In genomic region chr14:84826349-84826748, GRCh38 we compare ENCODE assay signal across 32 cellular contexts.
A peak's percentile ranks its signal among the peaks of the same experiment; 100 is the strongest.
DNase-seq lines count a peak whose midpoint lies in the region; ATAC-seq, FAIRE-seq and TF ChIP-seq lines count a peak whose summit lies in the region.
"Had no signal": no experiment of that assay in that cellular context is flagged by ENCODE, and none has a peak within 500 bp of the region (broad histone marks: within the 10 kb centered on the region; RNA-seq: fewer than 3 reads in every experiment).

No MANE protein-coding gene starts in this region.

- H3K36me3 ChIP-seq in astrocyte (ENCODE audit: insufficient read depth, low read length), result no peaks in the 10 kb centered on the region
- H3K36me3 ChIP-seq: brain microvascular endothelial cell, heart left ventricle, upper lobe of right lung had no signal

- H3K4me2 ChIP-seq in astrocyte (ENCODE audit: low read length), result no peak overlapping the region
- H3K4me2 ChIP-seq: SK-N-SH had no signal

- no peak overlapping the region for H3K4me3 ChIP-seq in astrocyte (ENCODE audit: insufficient read depth, low read depth, low read length)
- H3K4me3 ChIP-seq: heart left ventricle, upper lobe of right lung had no signal

- no peaks in the 10 kb centered on the region for H3K27me3 ChIP-seq in astrocyte (ENCODE audit: insufficient read depth, low read length)
- H3K27me3 ChIP-seq: brain microvascular endothelial cell, heart left ventricle, upper lobe of right lung had no signal

- H3K4me1 Mint-ChIP-seq in astrocyte (ENCODE audit: low read depth, unreplicated experiment), result peaks cover 14% of the 10 kb centered on the region
- H3K4me1 Mint-ChIP-seq: CD4-positive, CD25-positive, alpha-beta regulatory T cell; stimulated activated effector memory CD8-positive, alpha-beta T cell treated with anti-CD3 and anti-CD28 coated beads, Interleukin-12 subunit alpha, Interleukin-12 subunit beta, amount 100 ng/mL, for 72 hours had no signal

- H3K79me2 ChIP-seq in astrocyte (ENCODE audit: insufficient read depth, low read length), result no peaks in the 10 kb centered on the region

- H3K9ac ChIP-seq in astrocyte (ENCODE audit: low read length), result no peak overlapping the region
- H3K9ac ChIP-seq: SK-N-SH had no signal

- H3K27me3 Mint-ChIP-seq in astrocyte (ENCODE audit: low read depth, unreplicated experiment), result peaks cover 3% of the 10 kb centered on the region
- H3K27me3 Mint-ChIP-seq: CD4-positive, CD25-positive, alpha-beta regulatory T cell; natural killer cell treated with Interleukin-12 subunit alpha and Interleukin-12 subunit beta and Interleukin-15 and Interleukin-18, amount 100 ng/mL, for 72 hours had no signal

- H4K20me1 ChIP-seq in astrocyte (ENCODE audit: insufficient read depth, low read length), result no peaks in the 10 kb centered on the region

- peak; percentile 68 for ATAC-seq in esophagus mucosa
- peak; percentile 44 for ATAC-seq in omental fat pad (ENCODE audit: low FRiP score)
- no peak for ATAC-seq in GM18868 (IDR thresholded peaks at IDR 0.05; ENCODE audit: unreplicated experiment)
- ATAC-seq: activated T-cell treated with anti-CD3 and anti-CD28 coated beads, Interleukin-2, amount 50 U/mL, for 72 hours; heart left ventricle; natural killer cell treated with Interleukin-12 subunit alpha and Interleukin-12 subunit beta and Interleukin-15 and Interleukin-18, amount 100 ng/mL, for 72 hours; stimulated activated effector memory CD8-positive, alpha-beta T cell treated with anti-CD3 and anti-CD28 coated beads, Interleukin-12 subunit alpha, Interleukin-12 subunit beta, amount 100 ng/mL, for 72 hours; upper lobe of right lung had no signal

- no peak overlapping the region for H3K27ac ChIP-seq in astrocyte (ENCODE audit: low read depth, low read length)
- H3K27ac ChIP-seq: brain microvascular endothelial cell, heart left ventricle, upper lobe of right lung had no signal

- no peaks in the 10 kb centered on the region for H3K9me3 ChIP-seq in astrocyte (ENCODE audit: insufficient read depth, low read depth, low read length)
- H3K9me3 ChIP-seq: heart left ventricle, SK-N-SH, upper lobe of right lung had no signal

- peaks cover 5% of the 10 kb centered on the region for H3K9me3 Mint-ChIP-seq in astrocyte (ENCODE audit: unreplicated experiment)

- peak overlapping the region; percentile 6 for H3K27ac Mint-ChIP-seq in astrocyte (ENCODE audit: unreplicated experiment)
- H3K27ac Mint-ChIP-seq: activated T-cell treated with anti-CD3 and anti-CD28 coated beads, Interleukin-2, amount 50 U/mL, for 72 hours; CD4-positive, CD25-positive, alpha-beta regulatory T cell; natural killer cell treated with Interleukin-12 subunit alpha and Interleukin-12 subunit beta and Interleukin-15 and Interleukin-18, amount 100 ng/mL, for 72 hours; stimulated activated effector memory CD8-positive, alpha-beta T cell treated with anti-CD3 and anti-CD28 coated beads, Interleukin-12 subunit alpha, Interleukin-12 subunit beta, amount 100 ng/mL, for 72 hours had no signal

- DNase-seq in ELR (ENCODE audit: low read depth) (peak; percentile 7), astrocyte (ENCODE audit: low read depth) (no peak), omental fat pad (ENCODE audit: low spot score) (no peak), UCSD-AML1 (lab: John Stamatoyannopoulos, UW; ENCODE audit: unreplicated experiment) (no peak), NCI-H510A treated with DMSO at 0.1 percent for 48 hours (lab: John Stamatoyannopoulos, UW) (no peak)
- no peak for DNase-seq in activated CD8-positive, alpha-beta memory T cell treated with anti-CD3 and anti-CD28 coated beads for 24 hours
- DNase-seq: activated CD4-positive, alpha-beta T cell treated with anti-CD3 and anti-CD28 coated beads, Interleukin-2, amount 50 U/mL, for 4 hours; activated CD4-positive, CD25-positive, alpha-beta regulatory T cell; activated T-cell treated with anti-CD3 and anti-CD28 coated beads, Interleukin-2, amount 50 U/mL, for 72 hours; brain microvascular endothelial cell; Calu3; CD4-positive, CD25-positive, alpha-beta regulatory T cell; DMS79 treated with DMSO at 0.1 percent for 48 hours; effector memory CD4-positive, alpha-beta T cell; GF-D8; heart left ventricle; left cardiac atrium; NCI-H1048; NCI-H2107; NCI-H446; NCI-H82; occipital lobe; SK-N-SH; substantia nigra; upper lobe of right lung had no signal

- FAIRE-seq in astrocyte (lab: Jason Lieb, UNC), result no peak
- FAIRE-seq: A204.1, colon, HTR-8/SVneo had no signal

- H3K4me3 Mint-ChIP-seq in astrocyte (ENCODE audit: unreplicated experiment), result no peak overlapping the region
- H3K4me3 Mint-ChIP-seq: activated T-cell treated with anti-CD3 and anti-CD28 coated beads, Interleukin-2, amount 50 U/mL, for 72 hours; natural killer cell treated with Interleukin-12 subunit alpha and Interleukin-12 subunit beta and Interleukin-15 and Interleukin-18, amount 100 ng/mL, for 72 hours; stimulated activated effector memory CD8-positive, alpha-beta T cell treated with anti-CD3 and anti-CD28 coated beads, Interleukin-12 subunit alpha, Interleukin-12 subunit beta, amount 100 ng/mL, for 72 hours had no signal

- no peak overlapping the region for H2AFZ ChIP-seq in astrocyte (ENCODE audit: low read depth, low read length)

- TF ChIP-seq CTCF in astrocyte (IDR thresholded peaks at IDR 0.05; ENCODE audit: insufficient read depth, low read depth, low read length) (no peak), omental fat pad (IDR thresholded peaks at IDR 0.05) (no peak)

- peaks cover 3% of the 10 kb centered on the region for H3K4me1 ChIP-seq in astrocyte (ENCODE audit: insufficient read depth, low read length)
- H3K4me1 ChIP-seq: heart left ventricle, upper lobe of right lung had no signal

- no peaks in the 10 kb centered on the region for H3K36me3 Mint-ChIP-seq in astrocyte (ENCODE audit: low read depth, unreplicated experiment)
- H3K36me3 Mint-ChIP-seq: CD4-positive, CD25-positive, alpha-beta regulatory T cell; stimulated activated effector memory CD8-positive, alpha-beta T cell treated with anti-CD3 and anti-CD28 coated beads, Interleukin-12 subunit alpha, Interleukin-12 subunit beta, amount 100 ng/mL, for 72 hours had no signal
